Comparison of ENCODE assay signal across 3 cellular contexts in the genomic region with DNA sequence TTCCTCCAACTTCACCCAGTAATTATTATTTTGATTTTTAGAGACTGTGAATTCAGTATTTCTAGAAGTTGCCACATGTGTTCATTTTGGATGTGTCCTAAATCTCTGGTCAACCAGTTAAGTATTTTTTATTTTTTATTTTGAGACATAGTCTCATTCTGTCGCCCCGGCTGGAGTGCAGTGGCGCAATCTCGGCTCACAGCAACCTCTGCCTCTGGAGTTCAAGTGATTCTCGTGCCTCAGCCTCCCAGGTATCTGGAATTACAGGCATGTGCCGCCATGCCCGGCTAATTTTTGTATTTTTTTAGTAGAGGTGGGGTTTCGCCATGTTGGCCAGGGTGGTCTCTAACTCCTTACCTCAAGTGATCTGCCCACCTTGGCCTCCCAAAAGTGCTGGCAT.
TF ChIP-seq lines count a peak whose summit lies in the region.

No MANE protein-coding gene starts in this region.

TF ChIP-seq in SK-N-SH, 30 proteins besides CTCF, POLR2A, EP300 and RAD21:
- TF ChIP-seq JUND (IDR thresholded peaks at IDR 0.05) (no peak), EZH2phosphoT487 (IDR thresholded peaks at IDR 0.05; ENCODE audit: borderline replicate concordance, low read depth) (no peak), FOXM1 (IDR thresholded peaks at IDR 0.05; ENCODE audit: low read depth) (no peak)

TF ChIP-seq in SK-N-SH treated with all-trans-retinoic acid at 6 μM for 48 hours, 23 proteins besides CTCF, POLR2A, EP300 and RAD21:
- TF ChIP-seq CSDC2 (CRISPR knock-in tag; IDR thresholded peaks at IDR 0.05) (no peak), ZC3H10 (CRISPR knock-in tag; IDR thresholded peaks at IDR 0.05) (no peak), SNAI2 (CRISPR knock-in tag; IDR thresholded peaks at IDR 0.05) (no peak), ESRRG (CRISPR knock-in tag; IDR thresholded peaks at IDR 0.05) (no peak), GLIS3 (CRISPR knock-in tag; IDR thresholded peaks at IDR 0.05) (no peak), TOX (CRISPR knock-in tag; IDR thresholded peaks at IDR 0.05; ENCODE audit: borderline replicate concordance) (no peak), ISL1 (CRISPR knock-in tag; IDR thresholded peaks at IDR 0.05) (no peak), TCF4 (CRISPR knock-in tag; IDR thresholded peaks at IDR 0.05; ENCODE audit: borderline replicate concordance) (no peak), PPARA (CRISPR knock-in tag; IDR thresholded peaks at IDR 0.05; ENCODE audit: borderline replicate concordance) (no peak), ZFP3 (CRISPR knock-in tag; IDR thresholded peaks at IDR 0.05) (no peak), ZNF565 (CRISPR knock-in tag; conservative IDR thresholded peaks at IDR 0.05; ENCODE audit: low read depth) (no peak), BACH2 (CRISPR knock-in tag; IDR thresholded peaks at IDR 0.05; ENCODE audit: borderline replicate concordance) (no peak), ARNTL (CRISPR knock-in tag; IDR thresholded peaks at IDR 0.05; ENCODE audit: borderline replicate concordance, low read depth) (no peak)
- TF ChIP-seq, protein P1, sequence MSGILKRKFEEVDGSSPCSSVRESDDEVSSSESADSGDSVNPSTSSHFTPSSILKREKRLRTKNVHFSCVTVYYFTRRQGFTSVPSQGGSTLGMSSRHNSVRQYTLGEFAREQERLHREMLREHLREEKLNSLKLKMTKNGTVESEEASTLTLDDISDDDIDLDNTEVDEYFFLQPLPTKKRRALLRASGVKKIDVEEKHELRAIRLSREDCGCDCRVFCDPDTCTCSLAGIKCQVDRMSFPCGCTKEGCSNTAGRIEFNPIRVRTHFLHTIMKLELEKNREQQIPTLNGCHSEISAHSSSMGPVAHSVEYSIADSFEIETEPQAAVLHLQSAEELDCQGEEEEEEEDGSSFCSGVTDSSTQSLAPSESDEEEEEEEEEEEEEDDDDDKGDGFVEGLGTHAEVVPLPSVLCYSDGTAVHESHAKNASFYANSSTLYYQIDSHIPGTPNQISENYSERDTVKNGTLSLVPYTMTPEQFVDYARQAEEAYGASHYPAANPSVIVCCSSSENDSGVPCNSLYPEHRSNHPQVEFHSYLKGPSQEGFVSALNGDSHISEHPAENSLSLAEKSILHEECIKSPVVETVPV (CRISPR knock-in tag; IDR thresholded peaks at IDR 0.05), result no peak
- TF ChIP-seq, protein P2, sequence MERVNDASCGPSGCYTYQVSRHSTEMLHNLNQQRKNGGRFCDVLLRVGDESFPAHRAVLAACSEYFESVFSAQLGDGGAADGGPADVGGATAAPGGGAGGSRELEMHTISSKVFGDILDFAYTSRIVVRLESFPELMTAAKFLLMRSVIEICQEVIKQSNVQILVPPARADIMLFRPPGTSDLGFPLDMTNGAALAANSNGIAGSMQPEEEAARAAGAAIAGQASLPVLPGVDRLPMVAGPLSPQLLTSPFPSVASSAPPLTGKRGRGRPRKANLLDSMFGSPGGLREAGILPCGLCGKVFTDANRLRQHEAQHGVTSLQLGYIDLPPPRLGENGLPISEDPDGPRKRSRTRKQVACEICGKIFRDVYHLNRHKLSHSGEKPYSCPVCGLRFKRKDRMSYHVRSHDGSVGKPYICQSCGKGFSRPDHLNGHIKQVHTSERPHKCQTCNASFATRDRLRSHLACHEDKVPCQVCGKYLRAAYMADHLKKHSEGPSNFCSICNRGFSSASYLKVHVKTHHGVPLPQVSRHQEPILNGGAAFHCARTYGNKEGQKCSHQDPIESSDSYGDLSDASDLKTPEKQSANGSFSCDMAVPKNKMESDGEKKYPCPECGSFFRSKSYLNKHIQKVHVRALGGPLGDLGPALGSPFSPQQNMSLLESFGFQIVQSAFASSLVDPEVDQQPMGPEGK (CRISPR knock-in tag; IDR thresholded peaks at IDR 0.05; ENCODE audit: borderline replicate concordance), result no peak
- TF ChIP-seq, protein P3, sequence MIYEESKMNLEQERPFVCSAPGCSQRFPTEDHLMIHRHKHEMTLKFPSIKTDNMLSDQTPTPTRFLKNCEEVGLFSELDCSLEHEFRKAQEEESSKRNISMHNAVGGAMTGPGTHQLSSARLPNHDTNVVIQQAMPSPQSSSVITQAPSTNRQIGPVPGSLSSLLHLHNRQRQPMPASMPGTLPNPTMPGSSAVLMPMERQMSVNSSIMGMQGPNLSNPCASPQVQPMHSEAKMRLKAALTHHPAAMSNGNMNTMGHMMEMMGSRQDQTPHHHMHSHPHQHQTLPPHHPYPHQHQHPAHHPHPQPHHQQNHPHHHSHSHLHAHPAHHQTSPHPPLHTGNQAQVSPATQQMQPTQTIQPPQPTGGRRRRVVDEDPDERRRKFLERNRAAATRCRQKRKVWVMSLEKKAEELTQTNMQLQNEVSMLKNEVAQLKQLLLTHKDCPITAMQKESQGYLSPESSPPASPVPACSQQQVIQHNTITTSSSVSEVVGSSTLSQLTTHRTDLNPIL (CRISPR knock-in tag; IDR thresholded peaks at IDR 0.05; ENCODE audit: low read depth), result no peak
- TF ChIP-seq, protein P4, sequence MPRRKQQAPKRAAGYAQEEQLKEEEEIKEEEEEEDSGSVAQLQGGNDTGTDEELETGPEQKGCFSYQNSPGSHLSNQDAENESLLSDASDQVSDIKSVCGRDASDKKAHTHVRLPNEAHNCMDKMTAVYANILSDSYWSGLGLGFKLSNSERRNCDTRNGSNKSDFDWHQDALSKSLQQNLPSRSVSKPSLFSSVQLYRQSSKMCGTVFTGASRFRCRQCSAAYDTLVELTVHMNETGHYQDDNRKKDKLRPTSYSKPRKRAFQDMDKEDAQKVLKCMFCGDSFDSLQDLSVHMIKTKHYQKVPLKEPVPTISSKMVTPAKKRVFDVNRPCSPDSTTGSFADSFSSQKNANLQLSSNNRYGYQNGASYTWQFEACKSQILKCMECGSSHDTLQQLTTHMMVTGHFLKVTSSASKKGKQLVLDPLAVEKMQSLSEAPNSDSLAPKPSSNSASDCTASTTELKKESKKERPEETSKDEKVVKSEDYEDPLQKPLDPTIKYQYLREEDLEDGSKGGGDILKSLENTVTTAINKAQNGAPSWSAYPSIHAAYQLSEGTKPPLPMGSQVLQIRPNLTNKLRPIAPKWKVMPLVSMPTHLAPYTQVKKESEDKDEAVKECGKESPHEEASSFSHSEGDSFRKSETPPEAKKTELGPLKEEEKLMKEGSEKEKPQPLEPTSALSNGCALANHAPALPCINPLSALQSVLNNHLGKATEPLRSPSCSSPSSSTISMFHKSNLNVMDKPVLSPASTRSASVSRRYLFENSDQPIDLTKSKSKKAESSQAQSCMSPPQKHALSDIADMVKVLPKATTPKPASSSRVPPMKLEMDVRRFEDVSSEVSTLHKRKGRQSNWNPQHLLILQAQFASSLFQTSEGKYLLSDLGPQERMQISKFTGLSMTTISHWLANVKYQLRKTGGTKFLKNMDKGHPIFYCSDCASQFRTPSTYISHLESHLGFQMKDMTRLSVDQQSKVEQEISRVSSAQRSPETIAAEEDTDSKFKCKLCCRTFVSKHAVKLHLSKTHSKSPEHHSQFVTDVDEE (CRISPR knock-in tag; IDR thresholded peaks at IDR 0.05), result no peak
TF ChIP-seq in SK-N-SH treated with all-trans-retinoic acid at 6 μM for 48 hours: peak in this region for 0.

TF ChIP-seq in H1, 55 proteins besides CTCF, POLR2A, EP300 and RAD21:
- 0 out of 2 replicates have a peak, but pooled peaks have one; percentile 43 for TF ChIP-seq CEBPB (IDR thresholded peaks at IDR 0.05; ENCODE audit: low read depth, low read length)
- no peak for TF ChIP-seq KDM5A (IDR thresholded peaks at IDR 0.05; ENCODE audit: low read length)
TF ChIP-seq in H1: peak in this region for 1.
